Comparison of ENCODE assay signal across 27 cellular contexts in the genomic region with DNA sequence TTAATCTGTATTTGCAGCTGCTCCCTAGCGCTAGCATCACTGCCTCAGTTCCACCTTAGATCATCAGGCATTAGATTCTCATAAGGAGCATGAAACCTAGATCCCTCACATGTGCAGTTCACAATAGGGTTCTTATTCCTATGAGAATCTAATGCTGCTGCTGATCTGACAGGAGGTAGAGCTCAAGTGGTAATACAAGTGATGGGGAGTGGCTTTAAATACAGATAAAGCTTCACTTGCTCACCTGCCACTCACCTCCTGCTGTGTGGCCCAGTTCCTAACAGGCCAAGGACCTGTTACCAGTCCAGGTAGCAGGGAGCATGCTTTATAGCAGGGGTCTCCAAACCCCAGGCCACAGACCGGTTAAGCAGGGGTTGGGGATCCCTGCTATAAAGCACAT.
"Had no signal": no experiment of that assay in that cellular context is flagged by ENCODE, and none has a peak within 500 bp of the region (broad histone marks: within the 10 kb centered on the region; RNA-seq: fewer than 3 reads in every experiment).

No MANE protein-coding gene starts in this region.

- H3K27ac ChIP-seq: neural progenitor cell, ovary, parathyroid adenoma, psoas muscle, right lobe of liver, sigmoid colon, stomach, thoracic aorta, thyroid gland, tibial nerve, upper lobe of left lung, vagina had no signal

- H3K27me3 Mint-ChIP-seq: progenitor cell of endocrine pancreas had no signal

- H3K27ac Mint-ChIP-seq: natural killer cell; nephron; neural progenitor cell; progenitor cell of endocrine pancreas; stimulated activated effector memory CD8-positive, alpha-beta T cell treated with anti-CD3 and anti-CD28 coated beads, Interleukin-12 subunit alpha, Interleukin-12 subunit beta, amount 100 ng/mL, for 72 hours; stimulated activated naive B cell treated with anti-CD40 and anti-IgM and Interleukin-4, amounts not matched to agents 10 μg/mL and 1 μg/mL and 100 μg/mL, for 72 hours; stimulated activated naive CD8-positive, alpha-beta T cell treated with anti-CD3 and anti-CD28 coated beads, Interleukin-15, Interleukin-2, amounts not matched to agents 100 ng/mL and 50 ng/mL, for 24 hours had no signal

- H3K4me3 Mint-ChIP-seq: natural killer cell; nephron; neural progenitor cell; stimulated activated effector memory CD8-positive, alpha-beta T cell treated with anti-CD3 and anti-CD28 coated beads, Interleukin-12 subunit alpha, Interleukin-12 subunit beta, amount 100 ng/mL, for 72 hours; stimulated activated naive B cell treated with anti-CD40 and anti-IgM and Interleukin-4, amounts not matched to agents 10 μg/mL and 1 μg/mL and 100 μg/mL, for 72 hours; stimulated activated naive CD8-positive, alpha-beta T cell treated with anti-CD3 and anti-CD28 coated beads, Interleukin-15, Interleukin-2, amounts not matched to agents 100 ng/mL and 50 ng/mL, for 24 hours had no signal

- H3K4me1 ChIP-seq: parathyroid adenoma, psoas muscle, right lobe of liver, thyroid gland had no signal

- H3K36me3 Mint-ChIP-seq: natural killer cell; neural progenitor cell; stimulated activated effector memory CD8-positive, alpha-beta T cell treated with anti-CD3 and anti-CD28 coated beads, Interleukin-12 subunit alpha, Interleukin-12 subunit beta, amount 100 ng/mL, for 72 hours; stimulated activated naive B cell treated with anti-CD40 and anti-IgM and Interleukin-4, amounts not matched to agents 10 μg/mL and 1 μg/mL and 100 μg/mL, for 72 hours had no signal

- DNase-seq: natural killer cell; occipital lobe; ovary; posterior cingulate gyrus; psoas muscle; right cardiac atrium; right lobe of liver; sigmoid colon; small intestine; stimulated activated CD4-positive, alpha-beta T cell treated with anti-CD3 and anti-CD28 coated beads, Interleukin-2, amount 100 ng/mL, for 24 hours; stimulated activated CD4-positive, alpha-beta T cell treated with anti-CD3 and anti-CD28 coated beads, Interleukin-2, amount 100 ng/mL, for 48 hours; stimulated activated CD4-positive, alpha-beta T cell treated with anti-CD3 and anti-CD28 coated beads, Interleukin-4, amount 100 ng/mL, for 24 hours; stimulated activated naive B cell treated with anti-CD40 and anti-IgM and Interleukin-4, amounts not matched to agents 10 μg/mL and 1 μg/mL and 100 μg/mL, for 72 hours; stimulated activated naive CD4-positive, alpha-beta T cell treated with Interleukin-2 at 50 U/mL for 16 hours; stomach; thyroid gland; trophoblast cell; upper lobe of left lung had no signal

- H3K9me3 Mint-ChIP-seq: nephron; neural progenitor cell; stimulated activated effector memory CD8-positive, alpha-beta T cell treated with anti-CD3 and anti-CD28 coated beads, Interleukin-12 subunit alpha, Interleukin-12 subunit beta, amount 100 ng/mL, for 72 hours; stimulated activated naive B cell treated with anti-CD40 and anti-IgM and Interleukin-4, amounts not matched to agents 10 μg/mL and 1 μg/mL and 100 μg/mL, for 72 hours; stimulated activated naive CD8-positive, alpha-beta T cell treated with anti-CD3 and anti-CD28 coated beads, Interleukin-15, Interleukin-2, amounts not matched to agents 100 ng/mL and 50 ng/mL, for 24 hours had no signal

- H3K9me3 ChIP-seq: ovary, psoas muscle, right lobe of liver, sigmoid colon, stomach, thoracic aorta, thyroid gland, tibial nerve, upper lobe of left lung, vagina had no signal

- ATAC-seq: natural killer cell; psoas muscle; right cardiac atrium; right lobe of liver; stimulated activated naive B cell treated with anti-CD40 and anti-IgM and Interleukin-4, amounts not matched to agents 10 μg/mL and 1 μg/mL and 100 μg/mL, for 72 hours had no signal

- H3K4me3 ChIP-seq: neural progenitor cell, ovary, psoas muscle, right lobe of liver, sigmoid colon, stomach, thoracic aorta, thyroid gland, tibial nerve, upper lobe of left lung, vagina had no signal

- H3K4me1 Mint-ChIP-seq: natural killer cell; neural progenitor cell; stimulated activated effector memory CD8-positive, alpha-beta T cell treated with anti-CD3 and anti-CD28 coated beads, Interleukin-12 subunit alpha, Interleukin-12 subunit beta, amount 100 ng/mL, for 72 hours; stimulated activated naive B cell treated with anti-CD40 and anti-IgM and Interleukin-4, amounts not matched to agents 10 μg/mL and 1 μg/mL and 100 μg/mL, for 72 hours had no signal

- H3K36me3 ChIP-seq: neural progenitor cell, ovary, right lobe of liver, sigmoid colon, stomach, thoracic aorta, thyroid gland, tibial nerve, upper lobe of left lung, vagina had no signal
